ENCODE assay signal across 29 cellular contexts in the genomic region with DNA sequence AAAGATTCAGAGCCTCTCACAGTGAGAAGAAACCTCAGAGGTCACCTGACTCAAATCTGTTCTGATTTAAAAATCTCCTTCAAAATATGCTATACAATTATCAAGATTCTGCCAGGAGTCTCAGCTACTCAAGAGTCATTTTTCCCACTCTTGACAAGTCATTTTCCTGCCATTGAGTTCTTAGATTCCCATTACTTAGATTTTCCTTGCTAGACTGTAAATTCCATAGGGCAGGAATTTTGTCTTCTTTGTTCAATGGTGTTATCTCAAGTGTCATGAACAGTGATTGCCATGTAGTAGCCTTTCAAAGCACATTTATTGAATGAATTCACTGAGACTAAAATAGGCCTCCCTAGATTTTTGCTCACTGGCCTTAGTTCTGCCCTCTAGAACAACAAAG.
"Had no signal": no experiment of that assay in that cellular context is flagged by ENCODE, and none has a peak within 500 bp of the region (broad histone marks: within the 10 kb centered on the region; RNA-seq: fewer than 3 reads in every experiment).

No MANE protein-coding gene starts in this region.

- H3K27ac Mint-ChIP-seq: dendritic cell treated with granulocyte-macrophage colony-stimulating factor and Interleukin-4, amounts not matched to agents 40 ng/mL and 50 ng/mL, for 4 days; effector memory CD8-positive, alpha-beta T cell; endodermal cell had no signal

- H3K4me3 Mint-ChIP-seq: dendritic cell treated with granulocyte-macrophage colony-stimulating factor and Interleukin-4, amounts not matched to agents 40 ng/mL and 50 ng/mL, for 4 days; effector memory CD8-positive, alpha-beta T cell; endodermal cell had no signal

- FAIRE-seq: colon, endometrium, endothelial cell of umbilical vein, frontal cortex had no signal

- H3K36me3 ChIP-seq: colonic mucosa, esophagus muscularis mucosa, esophagus squamous epithelium, gastrocnemius medialis, gastroesophageal sphincter, heart left ventricle, heart right ventricle had no signal

- ATAC-seq: effector memory CD8-positive, alpha-beta T cell; esophagus mucosa; foreskin keratinocyte; gastrocnemius medialis; gastroesophageal sphincter; heart left ventricle; heart right ventricle had no signal

- H3K9me3 ChIP-seq: colonic mucosa, esophagus muscularis mucosa, esophagus squamous epithelium, gastrocnemius medialis, gastroesophageal sphincter, heart left ventricle, heart right ventricle had no signal

- H3K27me3 ChIP-seq: colonic mucosa, esophagus muscularis mucosa, foreskin keratinocyte, gastrocnemius medialis, gastroesophageal sphincter, heart left ventricle, heart right ventricle had no signal

- H3K9me3 Mint-ChIP-seq: endodermal cell had no signal

- H3K4me1 ChIP-seq: colonic mucosa, foreskin keratinocyte had no signal

- H3K4me3 ChIP-seq: colonic mucosa, coronary artery, dorsolateral prefrontal cortex, esophagus muscularis mucosa, esophagus squamous epithelium, gastrocnemius medialis, gastroesophageal sphincter, heart left ventricle, heart right ventricle had no signal

- DNase-seq: colonic mucosa; cortex of kidney; dermis blood vessel endothelial cell; dorsolateral prefrontal cortex; effector CD4-positive, alpha-beta T cell; effector CD8-positive, alpha-beta T cell; effector memory CD4-positive, alpha-beta T cell; effector memory CD8-positive, alpha-beta T cell; endodermal cell; erythroblast; esophagus squamous epithelium; foreskin fibroblast; foreskin keratinocyte; foreskin melanocyte; gastrocnemius medialis; glutamatergic neuron; head of caudate nucleus; heart left ventricle; heart right ventricle had no signal

- H3K27ac ChIP-seq: colonic mucosa, coronary artery, dorsolateral prefrontal cortex, epithelial cell of prostate, esophagus muscularis mucosa, esophagus squamous epithelium, foreskin keratinocyte, gastrocnemius medialis, gastroesophageal sphincter, heart left ventricle, heart right ventricle had no signal
